In the genomic region with DNA sequence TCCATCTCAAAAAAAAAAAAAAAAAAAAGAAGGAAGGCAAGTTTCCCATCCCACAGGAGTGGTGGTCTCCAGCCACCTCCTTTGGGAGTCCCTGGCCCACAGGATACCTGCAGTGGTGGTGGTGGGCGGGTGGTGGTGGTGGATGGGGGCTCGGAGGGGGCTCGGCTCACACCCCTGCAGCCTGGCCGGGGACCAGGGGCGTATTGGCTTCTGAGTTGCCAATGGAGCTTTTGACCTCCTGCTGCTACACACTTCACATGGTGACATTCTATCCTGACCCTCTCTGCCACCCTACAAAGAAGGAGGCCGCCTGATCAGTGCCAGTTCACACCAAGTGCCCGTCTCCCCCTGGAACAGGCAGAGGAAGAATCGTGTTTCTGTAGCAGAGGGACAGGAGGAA, we compare ENCODE assay signal across 25 cellular contexts.
A peak's percentile ranks its signal among the peaks of the same experiment; 100 is the strongest.
DNase-seq lines count a peak whose midpoint lies in the region; ATAC-seq, FAIRE-seq and TF ChIP-seq lines count a peak whose summit lies in the region.
"Had no signal": no experiment of that assay in that cellular context is flagged by ENCODE, and none has a peak within 500 bp of the region (broad histone marks: within the 10 kb centered on the region; RNA-seq: fewer than 3 reads in every experiment).

No MANE protein-coding gene starts in this region.

- no TSS peak for BruUV-seq in OCI-LY7 (replicated peaks; lab: Mats Ljungman, UMichigan)

- peak overlapping the region; percentile 99 for H3K27ac Mint-ChIP-seq in activated CD8-positive, alpha-beta T cell treated with anti-CD3 and anti-CD28 coated beads for 36 hours
- H3K27ac Mint-ChIP-seq in activated CD8-positive, alpha-beta T cell treated with anti-CD3 and anti-CD28 coated beads, Interleukin-2, amount 10 ng/mL, durations not matched to agents 7 days and 5 days = no peak overlapping the region
- H3K27ac Mint-ChIP-seq in effector memory CD8-positive, alpha-beta T cell = peak overlapping the region; percentile 28 to 94
- peak overlapping the region; percentile 61 for H3K27ac Mint-ChIP-seq in stimulated activated naive CD8-positive, alpha-beta T cell treated with anti-CD3 and anti-CD28 coated beads, Interleukin-15, Interleukin-2, amounts not matched to agents 100 ng/mL and 50 ng/mL, for 24 hours
- H3K27ac Mint-ChIP-seq: activated B cell treated with CpG ODN at 0.5 μM for 24 hours, mesothelial cell of epicardium had no signal

- peaks cover 10% of the 10 kb centered on the region for H3K36me3 ChIP-seq in OCI-LY7 (ENCODE audit: insufficient read depth, low read length)
- H3K36me3 ChIP-seq: HAP-1, transverse colon had no signal

- no peak for FAIRE-seq in H54 (lab: Jason Lieb, UNC)
- FAIRE-seq: D721Med, GM12892, HTR-8/SVneo, keratinocyte had no signal

- H3K27ac ChIP-seq in OCI-LY7 (ENCODE audit: low read depth, low read length, poor library complexity, severe bottlenecking) = peak overlapping the region; percentile 75
- H3K27ac ChIP-seq: heart right ventricle, transverse colon had no signal

- H3K36me3 Mint-ChIP-seq in activated CD8-positive, alpha-beta T cell treated with anti-CD3 and anti-CD28 coated beads for 36 hours (ENCODE audit: low read depth) = peaks cover 45% of the 10 kb centered on the region
- peaks cover 12% of the 10 kb centered on the region for H3K36me3 Mint-ChIP-seq in activated CD8-positive, alpha-beta T cell treated with anti-CD3 and anti-CD28 coated beads, Interleukin-2, amount 10 ng/mL, durations not matched to agents 7 days and 5 days (ENCODE audit: low read depth)
- peaks cover 3% of the 10 kb centered on the region for H3K36me3 Mint-ChIP-seq in effector memory CD8-positive, alpha-beta T cell (ENCODE audit: insufficient read depth)
- peaks cover 26% of the 10 kb centered on the region for H3K36me3 Mint-ChIP-seq in stimulated activated naive CD8-positive, alpha-beta T cell treated with anti-CD3 and anti-CD28 coated beads, Interleukin-15, Interleukin-2, amounts not matched to agents 100 ng/mL and 50 ng/mL, for 24 hours (ENCODE audit: low read depth)
- H3K36me3 Mint-ChIP-seq: mesothelial cell of epicardium had no signal

- peaks cover 50% of the 10 kb centered on the region for H3K4me1 ChIP-seq in OCI-LY7 (ENCODE audit: insufficient read depth, low read length, poor library complexity, severe bottlenecking)
- H3K4me1 ChIP-seq: HAP-1 had no signal

- no peak for DNase-seq in activated CD8-positive, alpha-beta T cell treated with anti-CD3 and anti-CD28 coated beads for 36 hours
- no peak for DNase-seq in activated CD8-positive, alpha-beta T cell treated with anti-CD3 and anti-CD28 coated beads, Interleukin-2, amount 10 ng/mL, durations not matched to agents 7 days and 5 days
- DNase-seq in OCI-LY7 (ENCODE audit: low spot score) (no peak), H54 (ENCODE audit: insufficient read length, low spot score) (no peak)
- DNase-seq in effector memory CD8-positive, alpha-beta T cell = no peak
- no peak for DNase-seq in stimulated activated naive CD4-positive, alpha-beta T cell (lab: John Stamatoyannopoulos, UW)
- DNase-seq: activated B cell treated with CpG ODN at 0.5 μM for 24 hours; activated gamma-delta T cell treated with Interleukin-2 at 50 U/mL for 16 hours; GDM1; NCI-H1694 treated with DMSO at 0.1 percent for 48 hours; NCI-H69; nucleus accumbens; stimulated activated CD4-positive, alpha-beta T cell treated with anti-CD3 and anti-CD28 coated beads, Interleukin-4, amount 100 ng/mL, for 1 hour; SW 1271; transverse colon had no signal

- no peaks in the 10 kb centered on the region for H3K79me2 ChIP-seq in OCI-LY7 (ENCODE audit: insufficient read depth, low read depth, low read length)

- no peak for ATAC-seq in activated CD8-positive, alpha-beta T cell treated with anti-CD3 and anti-CD28 coated beads for 36 hours
- no peak for ATAC-seq in activated CD8-positive, alpha-beta T cell treated with anti-CD3 and anti-CD28 coated beads, Interleukin-2, amount 10 ng/mL, durations not matched to agents 7 days and 5 days
- ATAC-seq in effector memory CD8-positive, alpha-beta T cell (replicated peaks) = no peak
- no peak for ATAC-seq in HG02623 (IDR thresholded peaks at IDR 0.05; ENCODE audit: unreplicated experiment)
- ATAC-seq: heart right ventricle, Panc1 had no signal

- H3K4me3 Mint-ChIP-seq in activated CD8-positive, alpha-beta T cell treated with anti-CD3 and anti-CD28 coated beads for 36 hours = no peak overlapping the region
- H3K4me3 Mint-ChIP-seq in activated CD8-positive, alpha-beta T cell treated with anti-CD3 and anti-CD28 coated beads, Interleukin-2, amount 10 ng/mL, durations not matched to agents 7 days and 5 days = no peak overlapping the region
- H3K4me3 Mint-ChIP-seq in effector memory CD8-positive, alpha-beta T cell = no peak overlapping the region
- no peak overlapping the region for H3K4me3 Mint-ChIP-seq in stimulated activated naive CD8-positive, alpha-beta T cell treated with anti-CD3 and anti-CD28 coated beads, Interleukin-15, Interleukin-2, amounts not matched to agents 100 ng/mL and 50 ng/mL, for 24 hours
- H3K4me3 Mint-ChIP-seq: mesothelial cell of epicardium had no signal

- H2AFZ ChIP-seq in OCI-LY7 (ENCODE audit: low read length) = peak overlapping the region; percentile 28; the same call in 1 of the 2 replicates

- no peak overlapping the region for H3K4me3 ChIP-seq in OCI-LY7 (ENCODE audit: low read depth, low read length, poor library complexity, severe bottlenecking)
- H3K4me3 ChIP-seq: HAP-1, heart right ventricle, transverse colon had no signal

- POLR2A ChIA-PET in activated CD8-positive, alpha-beta T cell treated with anti-CD3 and anti-CD28 coated beads for 36 hours (lab: Charles Lee) = interaction anchor here (1.4 to 3.6 kb wide), 2 partner anchors 8 to 112 kb away, joined by 4 to 20 read pairs; no protein-coding TSS in a partner anchor
- POLR2A ChIA-PET in activated CD8-positive, alpha-beta T cell treated with anti-CD3 and anti-CD28 coated beads, Interleukin-2, amount 10 ng/mL, durations not matched to agents 7 days and 5 days (lab: Charles Lee) = interaction anchor here (1.0 kb wide), 1 partner anchor 9 kb away, joined by 3 read pairs; no protein-coding TSS in a partner anchor
- POLR2A ChIA-PET in OCI-LY7 (lab: Charles Lee) = interaction anchor here (0.8 kb wide), 1 partner anchor 117 kb away, joined by 6 read pairs; no protein-coding TSS in a partner anchor

- no peak for TF ChIP-seq CTCF in activated CD8-positive, alpha-beta T cell treated with anti-CD3 and anti-CD28 coated beads for 36 hours (IDR thresholded peaks at IDR 0.05)
- TF ChIP-seq CTCF in OCI-LY7 (conservative IDR thresholded peaks at IDR 0.05; ENCODE audit: low read length) = no peak

- peak overlapping the region; percentile 61; the same call in 1 of the 2 replicates for H3K4me2 ChIP-seq in OCI-LY7 (ENCODE audit: low read length)

- no peaks in the 10 kb centered on the region for H3K9me2 ChIP-seq in OCI-LY7 (ENCODE audit: insufficient read depth, low read length)

- H3K9me3 ChIP-seq in OCI-LY7 (ENCODE audit: low read length) = no peaks in the 10 kb centered on the region
- H3K9me3 ChIP-seq: HAP-1, heart right ventricle, transverse colon had no signal

- intact Hi-C loops in activated CD8-positive, alpha-beta T cell treated with anti-CD3 and anti-CD28 coated beads for 36 hours (cut with micrococcal nuclease) = no loop called here
- intact Hi-C loops in OCI-LY7 (cut with micrococcal nuclease; ENCODE audit: unreplicated experiment) = no loop called here

- TF ChIP-seq POLR2A in H54 (IDR thresholded peaks at IDR 0.05; ENCODE audit: low read depth, low read length) = no peak

- H3K4me1 Mint-ChIP-seq in activated CD8-positive, alpha-beta T cell treated with anti-CD3 and anti-CD28 coated beads for 36 hours (ENCODE audit: low read depth) = peaks cover 52% of the 10 kb centered on the region
- H3K4me1 Mint-ChIP-seq in activated CD8-positive, alpha-beta T cell treated with anti-CD3 and anti-CD28 coated beads, Interleukin-2, amount 10 ng/mL, durations not matched to agents 7 days and 5 days (ENCODE audit: low read depth) = peaks cover 38% of the 10 kb centered on the region
- peaks cover 19 to 25% of the 10 kb centered on the region in 2 donors for H3K4me1 Mint-ChIP-seq in effector memory CD8-positive, alpha-beta T cell (ENCODE audit: low read depth in 2 of 2)
- peaks cover 55% of the 10 kb centered on the region for H3K4me1 Mint-ChIP-seq in stimulated activated naive CD8-positive, alpha-beta T cell treated with anti-CD3 and anti-CD28 coated beads, Interleukin-15, Interleukin-2, amounts not matched to agents 100 ng/mL and 50 ng/mL, for 24 hours (ENCODE audit: low read depth)

- CTCF ChIA-PET in activated CD8-positive, alpha-beta T cell treated with anti-CD3 and anti-CD28 coated beads for 36 hours (lab: Charles Lee) = interaction anchor here (0.5 to 1.1 kb wide), 2 partner anchors 9 to 136 kb away, joined by 3 to 4 read pairs; no protein-coding TSS in a partner anchor
- CTCF ChIA-PET in activated CD8-positive, alpha-beta T cell treated with anti-CD3 and anti-CD28 coated beads, Interleukin-2, amount 10 ng/mL, durations not matched to agents 7 days and 5 days (lab: Charles Lee) = no interaction called here
- CTCF ChIA-PET in OCI-LY7 (lab: Charles Lee; ENCODE audit: unreplicated experiment) = no interaction called here

- no peaks in the 10 kb centered on the region for H4K20me1 ChIP-seq in OCI-LY7 (ENCODE audit: insufficient read depth, low read length)

- H3K27me3 Mint-ChIP-seq in activated CD8-positive, alpha-beta T cell treated with anti-CD3 and anti-CD28 coated beads for 36 hours = no peaks in the 10 kb centered on the region
- H3K27me3 Mint-ChIP-seq in activated CD8-positive, alpha-beta T cell treated with anti-CD3 and anti-CD28 coated beads, Interleukin-2, amount 10 ng/mL, durations not matched to agents 7 days and 5 days (ENCODE audit: low read depth) = no peaks in the 10 kb centered on the region
- H3K27me3 Mint-ChIP-seq in effector memory CD8-positive, alpha-beta T cell = no peaks in the 10 kb centered on the region
- no peaks in the 10 kb centered on the region for H3K27me3 Mint-ChIP-seq in stimulated activated naive CD8-positive, alpha-beta T cell treated with anti-CD3 and anti-CD28 coated beads, Interleukin-15, Interleukin-2, amounts not matched to agents 100 ng/mL and 50 ng/mL, for 24 hours
- H3K27me3 Mint-ChIP-seq: activated B cell treated with CpG ODN at 0.5 μM for 24 hours had no signal

- no peaks in the 10 kb centered on the region for H3K9me3 Mint-ChIP-seq in activated CD8-positive, alpha-beta T cell treated with anti-CD3 and anti-CD28 coated beads for 36 hours
- no peaks in the 10 kb centered on the region for H3K9me3 Mint-ChIP-seq in activated CD8-positive, alpha-beta T cell treated with anti-CD3 and anti-CD28 coated beads, Interleukin-2, amount 10 ng/mL, durations not matched to agents 7 days and 5 days (ENCODE audit: insufficient read depth)
- H3K9me3 Mint-ChIP-seq in effector memory CD8-positive, alpha-beta T cell = no peaks in the 10 kb centered on the region
- no peaks in the 10 kb centered on the region for H3K9me3 Mint-ChIP-seq in stimulated activated naive CD8-positive, alpha-beta T cell treated with anti-CD3 and anti-CD28 coated beads, Interleukin-15, Interleukin-2, amounts not matched to agents 100 ng/mL and 50 ng/mL, for 24 hours
- H3K9me3 Mint-ChIP-seq: activated B cell treated with CpG ODN at 0.5 μM for 24 hours, mesothelial cell of epicardium had no signal
